Comparison of ENCODE assay signal across 12 cellular contexts in the genomic region with DNA sequence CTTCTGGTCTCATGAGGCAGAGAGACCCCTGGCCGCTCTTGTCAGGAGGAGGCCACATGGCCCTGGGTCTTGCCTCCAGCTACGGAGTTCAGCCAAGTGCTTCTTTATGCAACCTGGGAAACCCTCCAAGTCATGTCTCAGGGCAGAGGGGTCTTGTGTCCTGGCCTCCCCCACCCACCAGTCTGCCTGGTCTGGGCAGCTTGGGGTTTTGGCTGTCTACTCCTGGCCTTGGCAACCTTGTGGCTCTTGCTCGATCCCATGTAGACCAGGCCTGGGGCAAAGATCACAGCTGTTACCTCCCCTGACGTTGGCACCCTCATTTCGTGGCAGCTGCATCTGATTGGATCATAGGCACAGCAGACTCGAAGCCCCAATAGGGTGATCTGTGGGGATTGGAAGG. TPM values are rescaled to one million over a fixed set of nuclear protein-coding genes. Genes with fewer than 3 reads are reported as not detected.
DNase-seq lines count a peak whose midpoint lies in the region; ATAC-seq, FAIRE-seq and TF ChIP-seq lines count a peak whose summit lies in the region.
"Had no signal": no experiment of that assay in that cellular context is flagged by ENCODE, and none has a peak within 500 bp of the region (broad histone marks: within the 10 kb centered on the region; RNA-seq: fewer than 3 reads in every experiment).

No MANE protein-coding gene starts in this region.

- H3K27ac ChIP-seq in kidney (ENCODE audit: low read depth in 2 of 2, low read length in 2 of 2) = peak overlapping the region; percentile 24 to 25
- H3K27ac ChIP-seq in thoracic aorta = peak overlapping the region; percentile 72 to 75
- H3K27ac ChIP-seq: neutrophil, SK-N-MC had no signal

- H3K36me3 Mint-ChIP-seq in activated T-cell treated with anti-CD3 and anti-CD28 coated beads, Interleukin-2, amount 50 U/mL, for 24 hours (ENCODE audit: low read depth) = peaks cover 76% of the 10 kb centered on the region
- H3K36me3 Mint-ChIP-seq in activated B cell treated with CpG ODN at 0.5 μM for 24 hours (ENCODE audit: low read depth) = peaks cover 69% of the 10 kb centered on the region

- peaks cover 58% of the 10 kb centered on the region for H3K4me1 Mint-ChIP-seq in activated T-cell treated with anti-CD3 and anti-CD28 coated beads, Interleukin-2, amount 50 U/mL, for 24 hours (ENCODE audit: low read depth)
- H3K4me1 Mint-ChIP-seq in activated B cell treated with CpG ODN at 0.5 μM for 24 hours = peaks cover 79% of the 10 kb centered on the region

- TF ChIP-seq CTCF in activated B cell treated with CpG ODN at 0.5 μM for 24 hours (IDR thresholded peaks at IDR 0.05) (no peak), kidney (IDR thresholded peaks at IDR 0.05; ENCODE audit: borderline replicate concordance, extremely low read depth, insufficient read depth) (no peak), thoracic aorta (IDR thresholded peaks at IDR 0.05) (no peak), GM13977 (IDR thresholded peaks at IDR 0.05; ENCODE audit: extremely low read depth, insufficient read depth, missing control alignments) (no peak)

- no peak for FAIRE-seq in kidney (lab: Jason Lieb, UNC)
- FAIRE-seq: frontal cortex had no signal

- intact Hi-C loops in activated B cell treated with CpG ODN at 0.5 μM for 24 hours (cut with micrococcal nuclease) = loop anchor here (1.0 to 2.0 kb wide), 5 partner anchors 10 to 183 kb away; a partner anchor contains a TSS
- intact Hi-C loops in kidney (cut with DNase I) = no loop called here

- H3K36me3 ChIP-seq in kidney (ENCODE audit: control insufficient read depth in 1 of 2, insufficient read depth in 2 of 2, low read length in 2 of 2) = peaks cover 16 to 28% of the 10 kb centered on the region in 2 donors
- no peaks in the 10 kb centered on the region for H3K36me3 ChIP-seq in thoracic aorta

- peak overlapping the region; percentile 99 for H3K27ac Mint-ChIP-seq in activated T-cell treated with anti-CD3 and anti-CD28 coated beads, Interleukin-2, amount 50 U/mL, for 24 hours
- H3K27ac Mint-ChIP-seq in activated B cell treated with CpG ODN at 0.5 μM for 24 hours = peak overlapping the region; percentile 98

- no peak overlapping the region for H3K9ac ChIP-seq in kidney (ENCODE audit: low read length in 2 of 2)

- H3K27me3 ChIP-seq in thoracic aorta (replicated peaks; ENCODE audit: insufficient read depth) = no peaks in the 10 kb centered on the region
- H3K27me3 ChIP-seq: neutrophil had no signal

- H3K9me3 ChIP-seq in kidney (ENCODE audit: control insufficient read depth in 1 of 2, low read length in 2 of 2) = no peaks in the 10 kb centered on the region
- H3K9me3 ChIP-seq in thoracic aorta = no peaks in the 10 kb centered on the region
- H3K9me3 ChIP-seq: neutrophil had no signal

- H3K4me1 ChIP-seq in kidney (ENCODE audit: control insufficient read depth in 1 of 2, insufficient read depth in 1 of 2, low read depth in 1 of 2, low read length in 2 of 2) (peaks cover 14 to 23% of the 10 kb centered on the region in 2 donors), thoracic aorta (ENCODE audit: control insufficient read depth in 1 of 2, low read depth in 2 of 2) (peaks cover 57 to 78% of the 10 kb centered on the region in 2 donors)

- POLR2A ChIA-PET in activated B cell treated with CpG ODN at 0.5 μM for 24 hours (lab: Charles Lee) = interaction anchor here (0.6 to 22.4 kb wide), 13 partner anchors 10 to 352 kb away, joined by 3 to 763 read pairs (median 15); a partner anchor contains a TSS

- H3K9me3 Mint-ChIP-seq in activated T-cell treated with anti-CD3 and anti-CD28 coated beads, Interleukin-2, amount 50 U/mL, for 24 hours = no peaks in the 10 kb centered on the region
- no peaks in the 10 kb centered on the region for H3K9me3 Mint-ChIP-seq in activated B cell treated with CpG ODN at 0.5 μM for 24 hours

- no peaks in the 10 kb centered on the region for H3K27me3 Mint-ChIP-seq in activated T-cell treated with anti-CD3 and anti-CD28 coated beads, Interleukin-2, amount 50 U/mL, for 24 hours
- no peaks in the 10 kb centered on the region for H3K27me3 Mint-ChIP-seq in activated B cell treated with CpG ODN at 0.5 μM for 24 hours

- H3K4me3 ChIP-seq in kidney (ENCODE audit: low read length in 2 of 2) (no peak overlapping the region), thoracic aorta (no peak overlapping the region)
- H3K4me3 ChIP-seq: SK-N-MC had no signal

- no peak for DNase-seq in activated T-cell treated with anti-CD3 and anti-CD28 coated beads, Interleukin-2, amount 50 U/mL, for 24 hours
- DNase-seq in activated T-cell treated with anti-CD3 and anti-CD28 coated beads, Interleukin-2, amount 50 U/mL, for 1 hour = no peak
- DNase-seq in activated B cell treated with CpG ODN at 0.5 μM for 24 hours (no peak), kidney (peak; percentile 59), thoracic aorta (ENCODE audit: low spot score) (no peak), GM13977 (ENCODE audit: low spot score) (no peak), C1 segment of cervical spinal cord (lab: John Stamatoyannopoulos, UW) (no peak)
- DNase-seq in stimulated activated CD4-positive, alpha-beta T cell treated with anti-CD3 and anti-CD28 coated beads, Interleukin-12 subunit alpha, Interleukin-12 subunit beta, amount 100 ng/mL, for 4 hours = no peak
- DNase-seq: MV-4-11 had no signal

- ATAC-seq in activated B cell treated with CpG ODN at 0.5 μM for 24 hours (ENCODE audit: low read depth) = no peak
- no peak for ATAC-seq in thoracic aorta (ENCODE audit: insufficient number of reproducible peaks, low FRiP score, low read depth)

- in situ Hi-C loops in GM13977 (cut with MboI; ENCODE audit: low pct_unique_long_range_greater_than_20kb, low sequenced_read_pairs, unreplicated experiment) = no loop called here

- H3K4me3 Mint-ChIP-seq in activated T-cell treated with anti-CD3 and anti-CD28 coated beads, Interleukin-2, amount 50 U/mL, for 24 hours = no peak overlapping the region
- H3K4me3 Mint-ChIP-seq in activated B cell treated with CpG ODN at 0.5 μM for 24 hours = peak overlapping the region; percentile 75

- CTCF ChIA-PET in activated B cell treated with CpG ODN at 0.5 μM for 24 hours (lab: Charles Lee) = interaction anchor here (0.8 to 3.8 kb wide), 4 partner anchors 11 to 142 kb away, joined by 4 to 59 read pairs (median 26); a partner anchor contains a TSS

RNA-seq across cellular contexts. Expression of a gene that starts 28.3 kb away (rescaled TPM):
- 218 and 225 TPM in 2 replicates for total RNA-seq in activated B cell treated with CpG ODN at 0.5 μM for 24 hours
- 99.6 TPM for total RNA-seq in kidney
- polyA plus RNA-seq in kidney (ENCODE audit: insufficient read depth, low read depth, low replicate concordance) = 9.2 TPM
- total RNA-seq in thoracic aorta = 10 to 100 TPM; 54.0 to 81.3 TPM
